In genomic region chr14:100586153-100586519, GRCh38 we compare ENCODE assay signal across 8 cellular contexts. TPM values are rescaled to one million over a fixed set of nuclear protein-coding genes. Genes with fewer than 3 reads are reported as not detected.
A peak's percentile ranks its signal among the peaks of the same experiment; 100 is the strongest.
DNase-seq lines count a peak whose midpoint lies in the region; ATAC-seq, FAIRE-seq and TF ChIP-seq lines count a peak whose summit lies in the region.

No MANE protein-coding gene starts in this region.

- WGBS in K562 (ENCODE audit: insufficient coverage, low coverage, missing lambda C conversion rate): 26% methylated on average over 10 of the region's 16 CpGs

- peaks cover 3 to 22% of the 10 kb centered on the region in 2 experiments; a peak in 3 of 5 replicates for H3K4me1 ChIP-seq in K562 (replicated peaks in 1 of 2; ENCODE audit: control insufficient read depth in 2 of 2, insufficient read depth in 2 of 2, low read length in 2 of 2)
- no peaks in the 10 kb centered on the region for H3K4me1 ChIP-seq in keratinocyte (ENCODE audit: control insufficient read depth, extremely low read depth, insufficient read depth, low read length)

- in situ Hi-C loops in K562 (cut with MboI): no loop called here

- TF ChIP-seq RAD21 in K562 (CRISPR knock-in tag; conservative IDR thresholded peaks at IDR 0.05 in 1 of 2, IDR thresholded peaks at IDR 0.05 in 1 of 2): no peak

- no peak for ATAC-seq in activated CD8-positive, alpha-beta memory T cell treated with anti-CD3 and anti-CD28 coated beads, Interleukin-2, amount 10 ng/mL, durations not matched to agents 7 days and 5 days
- ATAC-seq in K562 (no peak), HG03196 (IDR thresholded peaks at IDR 0.05; ENCODE audit: unreplicated experiment) (no peak), GM19463 (IDR thresholded peaks at IDR 0.05; ENCODE audit: unreplicated experiment) (no peak)

- FAIRE-seq in K562 (lab: Jason Lieb, UNC) (no peak), keratinocyte (lab: Jason Lieb, UNC) (no peak)

- peaks cover 36% of the 10 kb centered on the region for H3K27me3 Mint-ChIP-seq in activated CD8-positive, alpha-beta memory T cell treated with anti-CD3 and anti-CD28 coated beads, Interleukin-2, amount 10 ng/mL, durations not matched to agents 7 days and 5 days

- H3K4me1 Mint-ChIP-seq in activated CD8-positive, alpha-beta memory T cell treated with anti-CD3 and anti-CD28 coated beads, Interleukin-2, amount 10 ng/mL, durations not matched to agents 7 days and 5 days: peaks cover 2% of the 10 kb centered on the region

- POLR2A ChIA-PET in K562 (lab: Yijun Ruan, JAX): no interaction called here

- H3K4me3 Mint-ChIP-seq in activated CD8-positive, alpha-beta memory T cell treated with anti-CD3 and anti-CD28 coated beads, Interleukin-2, amount 10 ng/mL, durations not matched to agents 7 days and 5 days: peak overlapping the region; percentile 39

- H3K27me3 ChIP-seq in K562 (ENCODE audit: control insufficient read depth in 2 of 2, insufficient read depth in 2 of 2, low read length in 2 of 2) (peaks cover 5 to 52% of the 10 kb centered on the region in 2 experiments; a peak in 4 of 5 replicates), keratinocyte (ENCODE audit: control insufficient read depth, extremely low read depth, insufficient read depth, low read length) (peaks cover 20% of the 10 kb centered on the region)

- H3K9me1 ChIP-seq in K562 (ENCODE audit: control insufficient read depth, insufficient read depth, low read length) (no peaks in the 10 kb centered on the region), keratinocyte (ENCODE audit: control insufficient read depth, extremely low read depth, insufficient read depth, low read length) (no peaks in the 10 kb centered on the region)

- TF ChIP-seq EP300 in K562 (IDR thresholded peaks at IDR 0.05; ENCODE audit: low read length): no peak

- DNase-seq in activated CD8-positive, alpha-beta memory T cell treated with anti-CD3 and anti-CD28 coated beads, Interleukin-2, amount 10 ng/mL, durations not matched to agents 7 days and 5 days: no peak
- DNase-seq in activated CD8-positive, alpha-beta memory T cell treated with anti-CD3 and anti-CD28 coated beads, Interleukin-2, amount 50 U/mL, for 48 hours: no peak
- DNase-seq in K562 (ENCODE audit: extremely low read depth in 1 of 4, low spot score in 3 of 4) (peak in 2 of 4 experiments; percentile 27 to 30), keratinocyte (ENCODE audit: low read depth, low spot score) (no peak), EL (no peak)

- H3K27ac ChIP-seq in K562 (ENCODE audit: extremely low read depth, low read depth, low read length) (no peak overlapping the region), keratinocyte (ENCODE audit: control insufficient read depth, insufficient read depth, low read length) (no peak overlapping the region), temporal lobe (ENCODE audit: low read depth, low read length) (peak overlapping the region; percentile 9)

- H2AFZ ChIP-seq in K562 (ENCODE audit: low read depth, low read length) (0 out of 2 replicates have a peak overlapping the region, but pooled peaks have one; percentile 55), keratinocyte (ENCODE audit: control insufficient read depth, low read length) (peak overlapping the region; percentile 84)

- no peaks in the 10 kb centered on the region for H3K9me3 ChIP-seq in K562 (replicated peaks; ENCODE audit: control insufficient read depth, insufficient read depth, low read depth, low read length)
- H3K9me3 ChIP-seq in keratinocyte (ENCODE audit: control insufficient read depth, low read depth, low read length): no peaks in the 10 kb centered on the region

- intact Hi-C loops in K562 (cut with micrococcal nuclease): no loop called here

- CTCF ChIA-PET in activated CD8-positive, alpha-beta memory T cell treated with anti-CD3 and anti-CD28 coated beads, Interleukin-2, amount 10 ng/mL, durations not matched to agents 7 days and 5 days (lab: Charles Lee): interaction anchor here (1.1 kb wide), 1 partner anchor 67 kb away, joined by 3 read pairs; no protein-coding TSS in a partner anchor
- CTCF ChIA-PET in K562 (lab: Yijun Ruan, JAX; ENCODE audit: low intra/inter-chr PET ratio): no interaction called here

- H3K9ac ChIP-seq in K562 (ENCODE audit: insufficient read depth in 1 of 2, low read depth in 2 of 2, low read length in 2 of 2) (peak overlapping the region in 1 of 2 experiments; percentile 74; a peak in 1 of 4 replicates), keratinocyte (ENCODE audit: control insufficient read depth, extremely low read depth, insufficient read depth, low read length) (peak overlapping the region; percentile 54)

- TF ChIP-seq POLR2A in K562 (conservative IDR thresholded peaks at IDR 0.05): no peak

- H3K9me3 Mint-ChIP-seq in activated CD8-positive, alpha-beta memory T cell treated with anti-CD3 and anti-CD28 coated beads, Interleukin-2, amount 10 ng/mL, durations not matched to agents 7 days and 5 days (ENCODE audit: low read depth): no peaks in the 10 kb centered on the region

- no peak overlapping the region for H3K27ac Mint-ChIP-seq in activated CD8-positive, alpha-beta memory T cell treated with anti-CD3 and anti-CD28 coated beads, Interleukin-2, amount 10 ng/mL, durations not matched to agents 7 days and 5 days

- dilution Hi-C loops in keratinocyte (cut with MboI; ENCODE audit: extremely low pct_ligation_motif_present, low sequenced_read_pairs): no loop called here

- no peaks in the 10 kb centered on the region for H3K79me2 ChIP-seq in K562 (ENCODE audit: control insufficient read depth, insufficient read depth, low read length)
- H3K79me2 ChIP-seq in keratinocyte (ENCODE audit: control insufficient read depth, insufficient read depth, low read length): no peaks in the 10 kb centered on the region

- H3K36me3 ChIP-seq in K562 (ENCODE audit: control insufficient read depth, insufficient read depth, low read length): no peaks in the 10 kb centered on the region
- H3K36me3 ChIP-seq in keratinocyte (ENCODE audit: control insufficient read depth in 2 of 2, extremely low read depth in 1 of 2, insufficient read depth in 2 of 2, low read length in 2 of 2): no peaks in the 10 kb centered on the region

- no peaks in the 10 kb centered on the region for H3K36me3 Mint-ChIP-seq in activated CD8-positive, alpha-beta memory T cell treated with anti-CD3 and anti-CD28 coated beads, Interleukin-2, amount 10 ng/mL, durations not matched to agents 7 days and 5 days

- 0 out of 2 replicates have a peak, but pooled peaks cover 8% of the 10 kb centered on the region for H4K20me1 ChIP-seq in K562 (replicated peaks; ENCODE audit: control insufficient read depth, insufficient read depth, low read length)
- H4K20me1 ChIP-seq in keratinocyte (ENCODE audit: control insufficient read depth, extremely low read depth, insufficient read depth, low read length): no peaks in the 10 kb centered on the region

- BruUV-seq in K562 (replicated peaks; lab: Mats Ljungman, UMichigan): no TSS peak

- TF ChIP-seq CTCF in K562 (IDR thresholded peaks at IDR 0.05 in 2 of 3, conservative IDR thresholded peaks at IDR 0.05 in 1 of 3; ENCODE audit: insufficient read depth in 2 of 3, low read depth in 1 of 3, low read length in 3 of 3): no peak
- no peak for TF ChIP-seq CTCF in keratinocyte (optimal IDR thresholded peaks at IDR 0.05 in 1 of 3, IDR thresholded peaks at IDR 0.05 in 1 of 3, conservative IDR thresholded peaks at IDR 0.05 in 1 of 3; ENCODE audit: extremely low read depth in 1 of 3, insufficient read depth in 2 of 3, low read length in 3 of 3)

- H3K4me3 ChIP-seq in K562 (no peak overlapping the region; the same call in 1 of the 2 replicates), keratinocyte (ENCODE audit: control insufficient read depth in 2 of 3, extremely low read depth in 1 of 3, insufficient read depth in 2 of 3, low read depth in 1 of 3, low read length in 3 of 3) (peak overlapping the region; percentile 44 to 67 (median 60))

- H3K4me2 ChIP-seq in K562 (ENCODE audit: insufficient read depth, low read length) (peak overlapping the region; percentile 49), keratinocyte (ENCODE audit: control insufficient read depth, extremely low read depth, insufficient read depth, low read depth, low read length) (peak overlapping the region; percentile 83)

TF ChIP-seq in K562, 482 proteins besides CTCF, POLR2A, EP300 and RAD21:
- peak; percentile 64 for TF ChIP-seq ZNF263 (CRISPR knock-in tag; IDR thresholded peaks at IDR 0.05; ENCODE audit: borderline replicate concordance)
- TF ChIP-seq EWSR1 (IDR thresholded peaks at IDR 0.05; ENCODE audit: borderline replicate concordance, low read depth, partially characterized antibody): no peak

RNA-seq across cellular contexts. Expression of gene BEGAIN, which starts 1.1 kb away (rescaled TPM):
- total RNA-seq in activated CD8-positive, alpha-beta memory T cell treated with anti-CD3 and anti-CD28 coated beads, Interleukin-2, amount 10 ng/mL, durations not matched to agents 7 days and 5 days: 1 to 10 TPM; 1.4 to 1.8 TPM
- total RNA-seq in K562 (2011; cell fraction: chromatin; rRNA removed; ENCODE audit: low replicate concordance): 1.2 and 3.3 TPM in 2 replicates
- 0.53 and 2.2 TPM in 2 replicates for total RNA-seq in K562 (2011; cell fraction: nucleolus; rRNA removed)
- total RNA-seq in K562 (2011; cell fraction: nucleoplasm; rRNA removed): 0.31 and 0.95 TPM in 2 replicates
- total RNA-seq in K562 (2014; rRNA removed): 0.20 and 0.68 TPM in 2 replicates
- total RNA-seq in K562 (2014; rRNA removed; fragmentation: Illumina TruSeq; extraction: Trizol): 0.10 TPM in 1 of 2 replicates, not detected in the other
- 0.11 and 0.40 TPM in 2 replicates for total RNA-seq in K562 (2015; rRNA removed; fragmentation: Illumina TruSeq; extraction: Trizol)
- 0.55 and 1.1 TPM in 2 replicates for total RNA-seq in K562 (2021)
- 0.54 and 1.4 TPM in 2 replicates for polyA plus RNA-seq in K562 (2011; rRNA removed)
- 1.5 TPM in 2 replicates for polyA plus RNA-seq in K562 (2011; cell fraction: cytosol; rRNA removed)
- polyA plus RNA-seq in K562 (2011; cell fraction: nucleus; rRNA removed): 5.2 and 5.3 TPM in 2 replicates
- polyA plus RNA-seq in K562 (2012): 0.25 and 0.51 TPM in 2 replicates
- 0.07 and 0.50 TPM in 2 replicates for polyA plus RNA-seq in K562 (2014; fragmentation: Illumina TruSeq; extraction: Trizol)
- polyA plus RNA-seq in K562 (2014; fragmentation: Nextera tagmentation; extraction: Ambion mirVana): not detected
- polyA plus RNA-seq in K562 (2014; rRNA removed): 0.62 and 1.7 TPM in 2 replicates
- 0.45 and 1.1 TPM in 2 replicates for polyA minus RNA-seq in K562 (2011; rRNA and poly(A)+ RNA removed)
- polyA minus RNA-seq in K562 (2011; cell fraction: cytosol; rRNA and poly(A)+ RNA removed): 0.86 and 2.7 TPM in 2 replicates
- polyA minus RNA-seq in K562 (2011; cell fraction: nucleus; rRNA and poly(A)+ RNA removed): 0.81 and 1.3 TPM in 2 replicates
- polyA plus RNA-seq in keratinocyte: 0.25 to 0.41 TPM (median 0.28 TPM) in 3 replicates
- polyA plus RNA-seq in keratinocyte (2011; ENCODE audit: low read depth): not detected
- 0.19 and 0.95 TPM in 2 replicates for polyA plus RNA-seq in keratinocyte (2011; cell fraction: cytosol; rRNA removed)
- 1.0 and 1.1 TPM in 2 replicates for polyA plus RNA-seq in keratinocyte (2011; cell fraction: nucleus; rRNA removed)
- polyA plus RNA-seq in keratinocyte (2012; ENCODE audit: low replicate concordance): 0.22 and 0.31 TPM in 2 replicates
- 0.03 to 1.6 TPM (median 0.06 TPM) in 3 replicates for polyA minus RNA-seq in keratinocyte
- not detected for polyA minus RNA-seq in keratinocyte (2011; cell fraction: cytosol; rRNA and poly(A)+ RNA removed)
- 0.31 and 0.42 TPM in 2 replicates for polyA minus RNA-seq in keratinocyte (2011; cell fraction: nucleus; rRNA and poly(A)+ RNA removed)
- 13.8 TPM for total RNA-seq in temporal lobe
